ENCODE assay signal across 23 cellular contexts in genomic region chr20:4252005-4252404, GRCh38. TPM values are rescaled to one million over a fixed set of nuclear protein-coding genes. Genes with fewer than 3 reads are reported as not detected.
DNase-seq lines count a peak whose midpoint lies in the region; ATAC-seq and TF ChIP-seq lines count a peak whose summit lies in the region.
"Had no signal": no experiment of that assay in that cellular context is flagged by ENCODE, and none has a peak within 500 bp of the region (broad histone marks: within the 10 kb centered on the region; RNA-seq: fewer than 3 reads in every experiment).

No MANE protein-coding gene starts in this region.

- H3K27me3 ChIP-seq in A673 (replicated peaks; ENCODE audit: insufficient read depth, low read depth, low read length, poor library complexity), result no peaks in the 10 kb centered on the region
- no peaks in the 10 kb centered on the region for H3K27me3 ChIP-seq in MM.1S (replicated peaks; ENCODE audit: insufficient read depth, low read length)

- CTCF ChIA-PET in A673 (lab: Charles Lee), result no interaction called here

- H3K9me3 ChIP-seq in A673 (ENCODE audit: low read depth, low read length, poor library complexity, severe bottlenecking), result no peaks in the 10 kb centered on the region
- H3K9me3 ChIP-seq in MM.1S (replicated peaks; ENCODE audit: insufficient read depth, low read length), result no peaks in the 10 kb centered on the region
- H3K9me3 ChIP-seq: BE2C had no signal

- no peak for TF ChIP-seq CTCF in A673 (conservative IDR thresholded peaks at IDR 0.05; ENCODE audit: low read depth, low read length)
- no peak for TF ChIP-seq CTCF in MM.1S (IDR thresholded peaks at IDR 0.05; ENCODE audit: low read length)
- TF ChIP-seq CTCF in fibroblast of the aortic adventitia (IDR thresholded peaks at IDR 0.05; ENCODE audit: insufficient read depth, low read length), result no peak
- no peak for TF ChIP-seq CTCF in mesothelial cell of epicardium (IDR thresholded peaks at IDR 0.05; ENCODE audit: unreplicated experiment)

- no peaks in the 10 kb centered on the region for H3K9me2 ChIP-seq in MM.1S (replicated peaks; ENCODE audit: insufficient read depth, low read length)

- H3K79me2 ChIP-seq in MM.1S (ENCODE audit: low read length), result no peaks in the 10 kb centered on the region

- no peak overlapping the region for H3K27ac Mint-ChIP-seq in mesothelial cell of epicardium
- H3K27ac Mint-ChIP-seq: CD14-positive monocyte; CD4-positive, alpha-beta T cell; CD8-positive, alpha-beta memory T cell had no signal

- H3K4me3 ChIP-seq in A673 (ENCODE audit: low read depth, low read length, poor library complexity, severe bottlenecking) (no peak overlapping the region), MM.1S (ENCODE audit: low read length) (no peak overlapping the region), fibroblast of the aortic adventitia (ENCODE audit: low read depth, low read length) (no peak overlapping the region)
- H3K4me3 ChIP-seq: BLaER1 treated with 17β-estradiol and CSF1 and Interleukin-3, amounts not matched to agents 10 nM and 100 nM; GM23248 had no signal

- H3K4me2 ChIP-seq in MM.1S (ENCODE audit: low read depth, low read length), result peak overlapping the region; percentile 75; the same call in 1 of the 2 replicates

- H3K36me3 ChIP-seq in A673 (ENCODE audit: insufficient read depth, low read length, poor library complexity, severe bottlenecking) (peaks cover 4% of the 10 kb centered on the region), MM.1S (replicated peaks; ENCODE audit: insufficient read depth, low read length) (no peaks in the 10 kb centered on the region)
- H3K36me3 ChIP-seq: BE2C; BLaER1 treated with 17β-estradiol and CSF1 and Interleukin-3, amounts not matched to agents 10 nM and 100 nM had no signal

- H3F3A ChIP-seq in MM.1S (ENCODE audit: insufficient read depth, low read length), result peaks cover 5% of the 10 kb centered on the region; the same call in 1 of the 2 replicates

- ATAC-seq in GM21515 (IDR thresholded peaks at IDR 0.05; ENCODE audit: unreplicated experiment), result no peak

- H3K36me3 Mint-ChIP-seq in mesothelial cell of epicardium, result no peaks in the 10 kb centered on the region
- H3K36me3 Mint-ChIP-seq: CD8-positive, alpha-beta memory T cell had no signal

- no peak overlapping the region for H3K9ac ChIP-seq in MM.1S (ENCODE audit: low read length)
- H3K9ac ChIP-seq: BLaER1 treated with 17β-estradiol and CSF1 and Interleukin-3, amounts not matched to agents 10 nM and 100 nM; GM23248 had no signal

- no TSS peak for BruUV-seq in A673 (replicated peaks; lab: Mats Ljungman, UMichigan)

- H3K4me1 ChIP-seq in A673 (ENCODE audit: insufficient read depth, low read length, poor library complexity, severe bottlenecking), result peaks cover 45% of the 10 kb centered on the region
- H3K4me1 ChIP-seq in MM.1S (ENCODE audit: low read length), result peaks cover 14% of the 10 kb centered on the region
- H3K4me1 ChIP-seq: BE2C had no signal

- no peaks in the 10 kb centered on the region for H4K20me1 ChIP-seq in MM.1S (ENCODE audit: insufficient read depth, low read length)
- H4K20me1 ChIP-seq: BLaER1 treated with 17β-estradiol and CSF1 and Interleukin-3, amounts not matched to agents 10 nM and 100 nM had no signal

- H2AFZ ChIP-seq in MM.1S (ENCODE audit: low read length), result peak overlapping the region; percentile 59
- H2AFZ ChIP-seq: GM23248 had no signal

- intact Hi-C loops in A673 (cut with micrococcal nuclease; ENCODE audit: unreplicated experiment), result no loop called here

- H3K27me3 Mint-ChIP-seq in mesothelial cell of epicardium (ENCODE audit: low read depth), result peaks cover 77% of the 10 kb centered on the region

- POLR2A ChIA-PET in A673 (lab: Charles Lee; ENCODE audit: low non-redundant PET), result no interaction called here

- no peaks in the 10 kb centered on the region for H3K9me3 Mint-ChIP-seq in mesothelial cell of epicardium
- H3K9me3 Mint-ChIP-seq: CD4-positive, alpha-beta T cell; CD8-positive, alpha-beta memory T cell had no signal

- H3K27ac ChIP-seq in A673 (ENCODE audit: low read depth, low read length, poor library complexity, severe bottlenecking) (peak overlapping the region; percentile 95), MM.1S (ENCODE audit: low read length) (peak overlapping the region; percentile 61; the same call in 1 of the 2 replicates)
- H3K27ac ChIP-seq: 22Rv1; BLaER1 treated with 17β-estradiol and CSF1 and Interleukin-3, amounts not matched to agents 10 nM and 100 nM; GM23248 had no signal

- H3K4me3 Mint-ChIP-seq in mesothelial cell of epicardium, result no peak overlapping the region
- H3K4me3 Mint-ChIP-seq: CD14-positive monocyte; CD4-positive, alpha-beta T cell; CD8-positive, alpha-beta memory T cell had no signal

- peaks cover 5% of the 10 kb centered on the region for H3K4me1 Mint-ChIP-seq in mesothelial cell of epicardium

- peak; percentile 57 for DNase-seq in A673 (ENCODE audit: low spot score)
- DNase-seq in MM.1S, result no peak
- DNase-seq in dermis blood vessel endothelial cell, result peak; percentile 5
- DNase-seq in fibroblast of the aortic adventitia (ENCODE audit: low read depth), result peak; percentile 34
- no peak for DNase-seq in NCI-H510A treated with DMSO at 0.1 percent for 48 hours (lab: John Stamatoyannopoulos, UW)
- DNase-seq in mesothelial cell of epicardium (ENCODE audit: low spot score in 2 of 2, unreplicated experiment in 2 of 2), result no peak
- no peak for DNase-seq in NOMO-1 treated with dmso at 0.1 percent for 144 hours (lab: John Stamatoyannopoulos, UW; ENCODE audit: unreplicated experiment)
- DNase-seq: ACHN; AML-193; BE2C; CD4-positive, alpha-beta T cell; CD8-positive, alpha-beta memory T cell; DMS 273 treated with DMSO at 0.1 percent for 48 hours; DMS79; GF-D8; GM23248; H7; HCEC 1CT had no signal

RNA-seq across cellular contexts. Expression of gene ADRA1D, which starts 2.9 kb away (rescaled TPM):
- 78.8 and 85.7 TPM in 2 replicates for total RNA-seq in A673 (2021)
- total RNA-seq in dermis blood vessel endothelial cell, result not detected in 2 replicates
- total RNA-seq in fibroblast of the aortic adventitia (ENCODE audit: low replicate concordance), result 0.09 and 0.49 TPM in 2 replicates
- total RNA-seq in mesothelial cell of epicardium, result not detected in 3 replicates
- total RNA-seq: CD4-positive, alpha-beta T cell; CD8-positive, alpha-beta memory T cell; G401 had no signal

Comparison
In these comparisons a context has a peak if more than half of its experiments do, and no peak if none do; other contexts are left out.
1. DNase-seq: peak in A673 (single experiment), dermis blood vessel endothelial cell (single experiment) and fibroblast of the aortic adventitia (single experiment); none in MM.1S (single experiment), NCI-H510A treated with DMSO at 0.1 percent for 48 hours (single experiment), mesothelial cell of epicardium (0 of 2) and NOMO-1 treated with dmso at 0.1 percent for 144 hours (single experiment).
2. RNA of gene ADRA1D, which starts 2.9 kb away (total RNA-seq): 78.8 to 85.7 TPM in A673; 0.09 to 0.49 TPM in fibroblast of the aortic adventitia, not detected in mesothelial cell of epicardium and not detected in dermis blood vessel endothelial cell; every median in the first group is over 10 times any median in the second.